Comparison of ENCODE assay signal across 1 cellular context in genomic region chr4:113181289-113182007, GRCh38.
A peak's percentile ranks its signal among the peaks of the same experiment; 100 is the strongest.
TF ChIP-seq lines count a peak whose summit lies in the region.

No MANE protein-coding gene starts in this region.

TF ChIP-seq in HepG2, 621 proteins besides CTCF, POLR2A, EP300 and RAD21 (continued from another document and continues in another):
- peak; percentile 61; the same call in 1 of the 2 replicates for TF ChIP-seq HDAC1 (CRISPR knock-in tag; IDR thresholded peaks at IDR 0.05)
- TF ChIP-seq ZNF629 (CRISPR knock-in tag; conservative IDR thresholded peaks at IDR 0.05) = no peak
- no peak for TF ChIP-seq ZNF788 (CRISPR knock-in tag; IDR thresholded peaks at IDR 0.05; ENCODE audit: borderline replicate concordance)
- TF ChIP-seq ZNF10 (CRISPR knock-in tag; IDR thresholded peaks at IDR 0.05; ENCODE audit: borderline replicate concordance, low read depth) = no peak
- TF ChIP-seq KDM2A (CRISPR knock-in tag; IDR thresholded peaks at IDR 0.05; ENCODE audit: borderline replicate concordance, low read depth) = no peak
- TF ChIP-seq, protein P1, sequence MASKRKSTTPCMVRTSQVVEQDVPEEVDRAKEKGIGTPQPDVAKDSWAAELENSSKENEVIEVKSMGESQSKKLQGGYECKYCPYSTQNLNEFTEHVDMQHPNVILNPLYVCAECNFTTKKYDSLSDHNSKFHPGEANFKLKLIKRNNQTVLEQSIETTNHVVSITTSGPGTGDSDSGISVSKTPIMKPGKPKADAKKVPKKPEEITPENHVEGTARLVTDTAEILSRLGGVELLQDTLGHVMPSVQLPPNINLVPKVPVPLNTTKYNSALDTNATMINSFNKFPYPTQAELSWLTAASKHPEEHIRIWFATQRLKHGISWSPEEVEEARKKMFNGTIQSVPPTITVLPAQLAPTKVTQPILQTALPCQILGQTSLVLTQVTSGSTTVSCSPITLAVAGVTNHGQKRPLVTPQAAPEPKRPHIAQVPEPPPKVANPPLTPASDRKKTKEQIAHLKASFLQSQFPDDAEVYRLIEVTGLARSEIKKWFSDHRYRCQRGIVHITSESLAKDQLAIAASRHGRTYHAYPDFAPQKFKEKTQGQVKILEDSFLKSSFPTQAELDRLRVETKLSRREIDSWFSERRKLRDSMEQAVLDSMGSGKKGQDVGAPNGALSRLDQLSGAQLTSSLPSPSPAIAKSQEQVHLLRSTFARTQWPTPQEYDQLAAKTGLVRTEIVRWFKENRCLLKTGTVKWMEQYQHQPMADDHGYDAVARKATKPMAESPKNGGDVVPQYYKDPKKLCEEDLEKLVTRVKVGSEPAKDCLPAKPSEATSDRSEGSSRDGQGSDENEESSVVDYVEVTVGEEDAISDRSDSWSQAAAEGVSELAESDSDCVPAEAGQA (IDR thresholded peaks at IDR 0.05; ENCODE audit: low read depth) = no peak
- TF ChIP-seq, protein P1 (CRISPR knock-in tag; IDR thresholded peaks at IDR 0.05; ENCODE audit: borderline replicate concordance) = no peak
- TF ChIP-seq SIX1 (CRISPR knock-in tag; IDR thresholded peaks at IDR 0.05; ENCODE audit: borderline replicate concordance) = peak; percentile 42; the same call in 1 of the 2 replicates
- 0 out of 2 replicates have a peak, but pooled peaks have one; percentile 33 for TF ChIP-seq MYPOP (CRISPR knock-in tag; IDR thresholded peaks at IDR 0.05)
- TF ChIP-seq ZBTB44 (CRISPR knock-in tag; IDR thresholded peaks at IDR 0.05) = 0 out of 2 replicates have a peak, but pooled peaks have one; percentile 74
- peak; percentile 83 for TF ChIP-seq SAP130 (CRISPR knock-in tag; IDR thresholded peaks at IDR 0.05; ENCODE audit: low read depth)
- TF ChIP-seq NR2F1 (CRISPR knock-in tag; IDR thresholded peaks at IDR 0.05) = no peak
- TF ChIP-seq, protein P2, sequence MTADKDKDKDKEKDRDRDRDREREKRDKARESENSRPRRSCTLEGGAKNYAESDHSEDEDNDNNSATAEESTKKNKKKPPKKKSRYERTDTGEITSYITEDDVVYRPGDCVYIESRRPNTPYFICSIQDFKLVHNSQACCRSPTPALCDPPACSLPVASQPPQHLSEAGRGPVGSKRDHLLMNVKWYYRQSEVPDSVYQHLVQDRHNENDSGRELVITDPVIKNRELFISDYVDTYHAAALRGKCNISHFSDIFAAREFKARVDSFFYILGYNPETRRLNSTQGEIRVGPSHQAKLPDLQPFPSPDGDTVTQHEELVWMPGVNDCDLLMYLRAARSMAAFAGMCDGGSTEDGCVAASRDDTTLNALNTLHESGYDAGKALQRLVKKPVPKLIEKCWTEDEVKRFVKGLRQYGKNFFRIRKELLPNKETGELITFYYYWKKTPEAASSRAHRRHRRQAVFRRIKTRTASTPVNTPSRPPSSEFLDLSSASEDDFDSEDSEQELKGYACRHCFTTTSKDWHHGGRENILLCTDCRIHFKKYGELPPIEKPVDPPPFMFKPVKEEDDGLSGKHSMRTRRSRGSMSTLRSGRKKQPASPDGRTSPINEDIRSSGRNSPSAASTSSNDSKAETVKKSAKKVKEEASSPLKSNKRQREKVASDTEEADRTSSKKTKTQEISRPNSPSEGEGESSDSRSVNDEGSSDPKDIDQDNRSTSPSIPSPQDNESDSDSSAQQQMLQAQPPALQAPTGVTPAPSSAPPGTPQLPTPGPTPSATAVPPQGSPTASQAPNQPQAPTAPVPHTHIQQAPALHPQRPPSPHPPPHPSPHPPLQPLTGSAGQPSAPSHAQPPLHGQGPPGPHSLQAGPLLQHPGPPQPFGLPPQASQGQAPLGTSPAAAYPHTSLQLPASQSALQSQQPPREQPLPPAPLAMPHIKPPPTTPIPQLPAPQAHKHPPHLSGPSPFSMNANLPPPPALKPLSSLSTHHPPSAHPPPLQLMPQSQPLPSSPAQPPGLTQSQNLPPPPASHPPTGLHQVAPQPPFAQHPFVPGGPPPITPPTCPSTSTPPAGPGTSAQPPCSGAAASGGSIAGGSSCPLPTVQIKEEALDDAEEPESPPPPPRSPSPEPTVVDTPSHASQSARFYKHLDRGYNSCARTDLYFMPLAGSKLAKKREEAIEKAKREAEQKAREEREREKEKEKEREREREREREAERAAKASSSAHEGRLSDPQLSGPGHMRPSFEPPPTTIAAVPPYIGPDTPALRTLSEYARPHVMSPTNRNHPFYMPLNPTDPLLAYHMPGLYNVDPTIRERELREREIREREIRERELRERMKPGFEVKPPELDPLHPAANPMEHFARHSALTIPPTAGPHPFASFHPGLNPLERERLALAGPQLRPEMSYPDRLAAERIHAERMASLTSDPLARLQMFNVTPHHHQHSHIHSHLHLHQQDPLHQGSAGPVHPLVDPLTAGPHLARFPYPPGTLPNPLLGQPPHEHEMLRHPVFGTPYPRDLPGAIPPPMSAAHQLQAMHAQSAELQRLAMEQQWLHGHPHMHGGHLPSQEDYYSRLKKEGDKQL (CRISPR knock-in tag; IDR thresholded peaks at IDR 0.05; ENCODE audit: low read depth) = no peak
- peak; percentile 64; the same call in 1 of the 2 replicates for TF ChIP-seq RXRB (CRISPR knock-in tag; IDR thresholded peaks at IDR 0.05; ENCODE audit: borderline replicate concordance)
- TF ChIP-seq ZNF101 (CRISPR knock-in tag; IDR thresholded peaks at IDR 0.05; ENCODE audit: borderline replicate concordance, low read depth) = no peak
- no peak for TF ChIP-seq ATF5 (CRISPR knock-in tag; IDR thresholded peaks at IDR 0.05; ENCODE audit: low read depth)
- TF ChIP-seq RBAK (CRISPR knock-in tag; IDR thresholded peaks at IDR 0.05) = 0 out of 2 replicates have a peak, but pooled peaks have one; percentile 36
- no peak for TF ChIP-seq ZNF432 (CRISPR knock-in tag; IDR thresholded peaks at IDR 0.05; ENCODE audit: borderline replicate concordance)
- no peak for TF ChIP-seq BCL3 (CRISPR knock-in tag; IDR thresholded peaks at IDR 0.05)
- 0 out of 2 replicates have a peak, but pooled peaks have one; percentile 55 for TF ChIP-seq SP4 (CRISPR knock-in tag; IDR thresholded peaks at IDR 0.05)
- peak; percentile 52 for TF ChIP-seq THAP11 (CRISPR knock-in tag; IDR thresholded peaks at IDR 0.05)
- TF ChIP-seq NFYC (CRISPR knock-in tag; IDR thresholded peaks at IDR 0.05) = no peak
- no peak for TF ChIP-seq ARNT (IDR thresholded peaks at IDR 0.05)
- no peak for TF ChIP-seq GABPA (IDR thresholded peaks at IDR 0.05; ENCODE audit: low read depth, low read length)
- 0 out of 2 replicates have a peak, but pooled peaks have one; percentile 15 for TF ChIP-seq GABPA (CRISPR knock-in tag; IDR thresholded peaks at IDR 0.05; ENCODE audit: low read depth)
- TF ChIP-seq, protein P3, sequence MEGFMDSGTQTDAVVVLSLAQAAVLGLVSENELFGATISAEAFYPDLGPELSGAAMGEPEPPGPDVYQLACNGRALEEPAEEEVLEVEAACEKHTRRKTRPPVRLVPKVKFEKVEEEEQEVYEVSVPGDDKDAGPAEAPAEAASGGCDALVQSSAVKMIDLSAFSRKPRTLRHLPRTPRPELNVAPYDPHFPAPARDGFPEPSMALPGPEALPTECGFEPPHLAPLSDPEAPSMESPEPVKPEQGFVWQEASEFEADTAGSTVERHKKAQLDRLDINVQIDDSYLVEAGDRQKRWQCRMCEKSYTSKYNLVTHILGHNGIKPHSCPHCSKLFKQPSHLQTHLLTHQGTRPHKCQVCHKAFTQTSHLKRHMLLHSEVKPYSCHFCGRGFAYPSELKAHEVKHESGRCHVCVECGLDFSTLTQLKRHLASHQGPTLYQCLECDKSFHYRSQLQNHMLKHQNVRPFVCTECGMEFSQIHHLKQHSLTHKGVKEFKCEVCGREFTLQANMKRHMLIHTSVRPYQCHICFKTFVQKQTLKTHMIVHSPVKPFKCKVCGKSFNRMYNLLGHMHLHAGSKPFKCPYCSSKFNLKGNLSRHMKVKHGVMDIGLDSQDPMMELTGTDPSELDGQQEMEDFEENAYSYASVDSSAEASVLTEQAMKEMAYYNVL (CRISPR knock-in tag; IDR thresholded peaks at IDR 0.05; ENCODE audit: borderline replicate concordance) = peak; percentile 63; the same call in 1 of the 2 replicates
- TF ChIP-seq KAT8 (CRISPR knock-in tag; IDR thresholded peaks at IDR 0.05) = peak; percentile 39; the same call in 1 of the 2 replicates
- no peak for TF ChIP-seq FOSL1 (CRISPR knock-in tag; IDR thresholded peaks at IDR 0.05; ENCODE audit: borderline replicate concordance)
- 0 out of 2 replicates have a peak, but pooled peaks have one; percentile 47 for TF ChIP-seq ZNF264 (CRISPR knock-in tag; IDR thresholded peaks at IDR 0.05)
- TF ChIP-seq HBP1 (CRISPR knock-in tag; IDR thresholded peaks at IDR 0.05; ENCODE audit: low read depth) = no peak
- TF ChIP-seq ERF (CRISPR knock-in tag; IDR thresholded peaks at IDR 0.05) = peak; percentile 69; the same call in 1 of the 2 replicates
- 0 out of 2 replicates have a peak, but pooled peaks have one; percentile 39 for TF ChIP-seq KLF11 (CRISPR knock-in tag; IDR thresholded peaks at IDR 0.05)
- 0 out of 4 replicates have a peak, but pooled peaks have one; percentile 26 to 41 for TF ChIP-seq HMGXB4 (CRISPR knock-in tag; IDR thresholded peaks at IDR 0.05; ENCODE audit: borderline replicate concordance in 1 of 2, low read depth in 1 of 2)
- TF ChIP-seq ZBTB42 (CRISPR knock-in tag; IDR thresholded peaks at IDR 0.05) = no peak
- no peak for TF ChIP-seq CREB1 (IDR thresholded peaks at IDR 0.05)
- peak; percentile 10; the same call in 1 of the 2 replicates for TF ChIP-seq CREB1 (CRISPR knock-in tag; IDR thresholded peaks at IDR 0.05)
